ENCODE assay signal across 8 cellular contexts in the genomic region with DNA sequence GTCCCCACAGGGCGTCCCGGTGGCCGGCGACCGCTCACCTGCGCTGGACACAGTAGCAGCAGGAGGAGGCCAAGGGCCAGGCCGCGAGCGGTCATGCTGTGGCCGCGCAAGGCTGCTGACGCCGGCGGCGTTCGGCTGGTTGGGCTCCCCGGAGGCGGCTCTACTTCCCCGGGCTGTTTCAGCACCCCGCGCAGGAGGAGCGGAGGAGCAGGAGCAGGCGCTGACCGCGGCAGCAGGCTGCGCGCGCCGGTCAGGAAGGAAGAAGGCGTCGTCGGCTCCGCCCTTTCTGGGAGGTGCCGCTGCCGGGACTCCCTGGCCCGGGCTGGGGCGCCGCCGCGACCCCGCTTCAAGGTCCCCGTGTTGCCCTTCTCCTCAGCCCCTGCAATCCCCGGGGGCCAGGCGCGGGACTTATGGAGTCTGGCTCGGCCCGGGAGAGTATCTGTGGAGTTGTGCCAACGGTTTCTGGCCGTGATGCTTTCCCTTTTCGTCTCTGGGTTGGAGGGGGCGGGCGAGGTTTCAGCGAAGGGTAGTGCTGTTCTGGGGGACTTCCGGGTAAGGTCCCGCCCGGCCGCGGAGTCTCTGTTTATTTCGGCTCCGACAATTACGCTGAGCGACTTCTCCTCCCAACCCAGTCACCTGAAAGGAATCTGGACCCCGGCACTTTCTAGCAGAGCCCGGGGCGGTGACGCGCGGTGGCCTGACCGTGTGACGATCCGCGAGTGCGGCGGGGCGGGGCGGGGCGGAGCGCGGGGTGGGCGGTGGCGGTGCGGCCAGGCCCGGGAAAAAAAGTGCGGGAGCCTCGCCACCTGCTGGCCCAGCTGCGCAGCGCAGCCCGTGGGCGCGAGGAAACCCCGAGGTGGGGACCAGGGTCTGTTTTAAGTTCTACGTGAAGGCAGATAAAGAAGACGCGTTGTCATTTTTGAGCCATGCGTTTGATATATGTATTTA. TPM values are rescaled to one million over a fixed set of nuclear protein-coding genes. Genes with fewer than 3 reads are reported as not detected.
DNase-seq lines count a peak whose midpoint lies in the region; ATAC-seq, FAIRE-seq and TF ChIP-seq lines count a peak whose summit lies in the region.

A gene (minus strand): TSS at position 258 of the 948 bp plus-strand sequence. CDS start 163 bp downstream, at position 95.

- H3K36me3 ChIP-seq in HepG2 (replicated peaks in 1 of 2; ENCODE audit: control insufficient read depth in 1 of 2, insufficient read depth in 2 of 2, low read length in 2 of 2) = peaks cover 0 to 8% of the 10 kb centered on the region in 2 experiments; a peak in 1 of 5 replicates

- POLR2A ChIA-PET in HepG2 (lab: Yijun Ruan, JAX) = interaction anchor here (0.7 to 3.3 kb wide), 8 partner anchors 17 to 406 kb away, joined by 3 to 25 read pairs (median 4); a partner anchor contains a TSS

- DNase-seq in NCI-H69 (lab: John Stamatoyannopoulos, UW) (peak; percentile 99), dedifferentiated amniotic fluid mesenchymal stem cell (ENCODE audit: extremely low spot score) (peak; percentile 92), HepG2 (ENCODE audit: low spot score) (peak; percentile 94)
- peak; percentile 89 for DNase-seq in activated CD4-positive, alpha-beta T cell treated with anti-CD3 and anti-CD28 coated beads, Interleukin-2, amount 50 U/mL, for 1 hour
- DNase-seq in stimulated activated CD4-positive, alpha-beta T cell treated with anti-CD3 and anti-CD28 coated beads, Interleukin-4, amount 100 ng/mL, for 1 hour = peak; percentile 92

- peak; percentile 81 for TF ChIP-seq RAD21 in HepG2 (CRISPR knock-in tag; IDR thresholded peaks at IDR 0.05)

- TF ChIP-seq EP300 in HepG2 (IDR thresholded peaks at IDR 0.05; ENCODE audit: low read depth in 2 of 2, low read length in 2 of 2) (no peak), HepG2 (CRISPR knock-in tag; IDR thresholded peaks at IDR 0.05; ENCODE audit: borderline replicate concordance) (peak; percentile 51; the same call in 1 of the 2 replicates)

- H3K27me3 ChIP-seq in HepG2 (ENCODE audit: control insufficient read depth in 1 of 2, insufficient read depth in 2 of 2, low read length in 2 of 2) = peaks cover 0 to 5% of the 10 kb centered on the region in 2 experiments; a peak in 1 of 5 replicates

- H3K9ac ChIP-seq in HepG2 (ENCODE audit: insufficient read depth, low read depth, low read length) = peak within 1 kb of the TSS; percentile 100

- peak within 1 kb of the TSS; percentile 86 for H3K4me2 ChIP-seq in HepG2 (ENCODE audit: low read depth, low read length)

- BruUV-seq in HepG2 (replicated peaks; lab: Mats Ljungman, UMichigan) = no TSS peak

- peak; percentile 93 for ATAC-seq in GM19324 (IDR thresholded peaks at IDR 0.05; ENCODE audit: low FRiP score, unreplicated experiment)
- ATAC-seq in HG03469 (IDR thresholded peaks at IDR 0.05; ENCODE audit: unreplicated experiment) = peak; percentile 86
- ATAC-seq in HepG2 = peak; percentile 92

- TF ChIP-seq CTCF in C4-2B (conservative IDR thresholded peaks at IDR 0.05) = peak; percentile 96
- TF ChIP-seq CTCF in HepG2 (CRISPR knock-in tag; IDR thresholded peaks at IDR 0.05) = peak; percentile 80

- intact Hi-C loops in HepG2 (cut with micrococcal nuclease; ENCODE audit: unreplicated experiment) = loop anchor here (1.0 to 2.0 kb wide), 3 partner anchors 30 to 70 kb away; no protein-coding TSS in a partner anchor

- in situ Hi-C loops in HepG2 (cut with HindIII; ENCODE audit: extremely low pct_ligation_motif_present, low pct_unique_long_range_greater_than_20kb) = loop anchor here (5.0 kb wide), 2 partner anchors 39 to 69 kb away; no protein-coding TSS in a partner anchor

- CTCF ChIA-PET in HepG2 (lab: Yijun Ruan, JAX; ENCODE audit: low intra/inter-chr PET ratio, low total read pairs) = interaction anchor here (0.8 to 1.1 kb wide), 2 partner anchors 71 kb away, joined by 4 read pairs; no protein-coding TSS in a partner anchor

- H3K79me2 ChIP-seq in HepG2 (ENCODE audit: insufficient read depth, low read length) = peaks cover 46% of the 10 kb centered on the region

- H3K27ac ChIP-seq in C4-2B = peak within 1 kb of the TSS; percentile 92
- peak within 1 kb of the TSS; percentile 100 for H3K27ac ChIP-seq in HepG2 (ENCODE audit: extremely low read length, insufficient read depth, low read length)

- peak; percentile 72 to 73 for TF ChIP-seq POLR2A in HepG2 (IDR thresholded peaks at IDR 0.05; ENCODE audit: insufficient read depth in 1 of 2, low read depth in 2 of 2, low read length in 2 of 2)

- peaks cover 12% of the 10 kb centered on the region for H4K20me1 ChIP-seq in HepG2 (ENCODE audit: insufficient read depth, low read length)

- no peak for FAIRE-seq in HepG2 (lab: Jason Lieb, UNC)

- H2AFZ ChIP-seq in HepG2 (ENCODE audit: low read length) = peak within 1 kb of the TSS; percentile 97

- peaks cover 58% of the 10 kb centered on the region for H3K4me1 ChIP-seq in HepG2 (ENCODE audit: insufficient read depth, low read length)

- H3K4me3 ChIP-seq in HepG2 (replicated peaks in 1 of 3; ENCODE audit: insufficient read depth in 1 of 3, low read depth in 2 of 3, low read length in 3 of 3) = peak within 1 kb of the TSS; percentile 85 to 99 (median 96)

- H3K9me3 ChIP-seq in HepG2 (ENCODE audit: low read length) = no peaks in the 10 kb centered on the region

- WGBS in HepG2 (ENCODE audit: low lambda C conversion rate) = under 1% methylated on average over 14 of the region's 95 CpGs

TF ChIP-seq in HepG2, 621 proteins besides CTCF, POLR2A, EP300 and RAD21 (continues in another document):
- TF ChIP-seq BCL6 (CRISPR knock-in tag; IDR thresholded peaks at IDR 0.05) = peak; percentile 64; the same call in 1 of the 2 replicates
- TF ChIP-seq ZNF33B (CRISPR knock-in tag; IDR thresholded peaks at IDR 0.05) = no peak
- no peak for TF ChIP-seq ZNF841 (CRISPR knock-in tag; IDR thresholded peaks at IDR 0.05; ENCODE audit: borderline replicate concordance)
- TF ChIP-seq, protein P1, sequence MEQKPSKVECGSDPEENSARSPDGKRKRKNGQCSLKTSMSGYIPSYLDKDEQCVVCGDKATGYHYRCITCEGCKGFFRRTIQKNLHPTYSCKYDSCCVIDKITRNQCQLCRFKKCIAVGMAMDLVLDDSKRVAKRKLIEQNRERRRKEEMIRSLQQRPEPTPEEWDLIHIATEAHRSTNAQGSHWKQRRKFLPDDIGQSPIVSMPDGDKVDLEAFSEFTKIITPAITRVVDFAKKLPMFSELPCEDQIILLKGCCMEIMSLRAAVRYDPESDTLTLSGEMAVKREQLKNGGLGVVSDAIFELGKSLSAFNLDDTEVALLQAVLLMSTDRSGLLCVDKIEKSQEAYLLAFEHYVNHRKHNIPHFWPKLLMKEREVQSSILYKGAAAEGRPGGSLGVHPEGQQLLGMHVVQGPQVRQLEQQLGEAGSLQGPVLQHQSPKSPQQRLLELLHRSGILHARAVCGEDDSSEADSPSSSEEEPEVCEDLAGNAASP (CRISPR knock-in tag; IDR thresholded peaks at IDR 0.05; ENCODE audit: borderline replicate concordance) = no peak
- TF ChIP-seq NFKBIZ (CRISPR knock-in tag; IDR thresholded peaks at IDR 0.05) = no peak
- TF ChIP-seq EED (CRISPR knock-in tag; IDR thresholded peaks at IDR 0.05) = peak; percentile 71; the same call in 1 of the 2 replicates
- TF ChIP-seq, protein P2, sequence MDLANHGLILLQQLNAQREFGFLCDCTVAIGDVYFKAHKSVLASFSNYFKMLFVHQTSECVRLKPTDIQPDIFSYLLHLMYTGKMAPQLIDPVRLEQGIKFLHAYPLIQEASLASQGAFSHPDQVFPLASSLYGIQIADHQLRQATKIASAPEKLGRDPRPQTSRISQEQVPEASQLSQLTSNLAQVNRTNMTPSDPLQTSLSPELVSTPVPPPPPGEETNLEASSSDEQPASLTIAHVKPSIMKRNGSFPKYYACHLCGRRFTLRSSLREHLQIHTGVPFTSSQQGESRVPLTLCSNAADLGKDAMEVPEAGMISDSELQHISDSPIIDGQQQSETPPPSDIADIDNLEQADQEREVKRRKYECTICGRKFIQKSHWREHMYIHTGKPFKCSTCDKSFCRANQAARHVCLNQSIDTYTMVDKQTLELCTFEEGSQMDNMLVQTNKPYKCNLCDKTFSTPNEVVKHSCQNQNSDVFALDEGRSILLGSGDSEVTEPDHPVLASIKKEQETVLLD (CRISPR knock-in tag; IDR thresholded peaks at IDR 0.05; ENCODE audit: low read depth) = no peak
- no peak for TF ChIP-seq ZNF354B (CRISPR knock-in tag; IDR thresholded peaks at IDR 0.05)
- peak; percentile 44; the same call in 1 of the 2 replicates for TF ChIP-seq ZBTB21 (CRISPR knock-in tag; IDR thresholded peaks at IDR 0.05)
- TF ChIP-seq HMG20A (CRISPR knock-in tag; IDR thresholded peaks at IDR 0.05; ENCODE audit: borderline replicate concordance) = no peak
- TF ChIP-seq, protein P3, sequence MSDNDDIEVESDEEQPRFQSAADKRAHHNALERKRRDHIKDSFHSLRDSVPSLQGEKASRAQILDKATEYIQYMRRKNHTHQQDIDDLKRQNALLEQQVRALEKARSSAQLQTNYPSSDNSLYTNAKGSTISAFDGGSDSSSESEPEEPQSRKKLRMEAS (IDR thresholded peaks at IDR 0.05) = peak; percentile 65
- TF ChIP-seq ZNF761 (CRISPR knock-in tag; conservative IDR thresholded peaks at IDR 0.05) = no peak

RNA-seq across cellular contexts. Expression of the gene that starts here (rescaled TPM):
- 28.6 and 46.5 TPM in 2 replicates for total RNA-seq in HepG2 (2016; rRNA removed; fragmentation: Illumina TruSeq; extraction: Trizol)
- 8.3 and 10.0 TPM in 2 replicates for total RNA-seq in HepG2 (2016; cell fraction: cytosol; rRNA removed; fragmentation: Illumina TruSeq; extraction: Trizol; ENCODE audit: low read depth)
- total RNA-seq in HepG2 (2016; cell fraction: insoluble cytoplasmic fraction; rRNA removed; fragmentation: Illumina TruSeq; extraction: Trizol) = 22.8 and 44.6 TPM in 2 replicates
- total RNA-seq in HepG2 (2016; cell fraction: membrane; rRNA removed; fragmentation: Illumina TruSeq; extraction: Trizol) = 11.8 and 17.8 TPM in 2 replicates
- total RNA-seq in HepG2 (2016; cell fraction: nucleus; rRNA removed; fragmentation: Illumina TruSeq; extraction: Trizol) = 80.8 and 107 TPM in 2 replicates
- 114 and 121 TPM in 2 replicates for polyA plus RNA-seq in HepG2 (2011; rRNA removed)
- 149 and 162 TPM in 2 replicates for polyA plus RNA-seq in HepG2 (2011; cell fraction: cytosol; rRNA removed)
- polyA plus RNA-seq in HepG2 (2011; cell fraction: nucleus; rRNA removed) = 224 and 235 TPM in 2 replicates
- polyA plus RNA-seq in HepG2 (2012) = 89.5 and 105 TPM in 2 replicates
- 2.8 and 3.1 TPM in 2 replicates for polyA plus RNA-seq in HepG2 (2016; cell fraction: cytosol; fragmentation: Illumina TruSeq; extraction: Trizol; ENCODE audit: low read depth)
- 16.2 and 18.5 TPM in 2 replicates for polyA plus RNA-seq in HepG2 (2016; cell fraction: insoluble cytoplasmic fraction; fragmentation: Illumina TruSeq; extraction: Trizol; ENCODE audit: low read depth)
- polyA plus RNA-seq in HepG2 (2016; cell fraction: membrane; fragmentation: Illumina TruSeq; extraction: Trizol; ENCODE audit: low read depth) = 4.5 and 6.4 TPM in 2 replicates
- 80.1 and 82.3 TPM in 2 replicates for polyA plus RNA-seq in HepG2 (2016; cell fraction: nucleus; fragmentation: Illumina TruSeq; extraction: Trizol; ENCODE audit: insufficient read depth, low read depth)
- 256 and 622 TPM in 2 replicates for polyA minus RNA-seq in HepG2 (2011; rRNA and poly(A)+ RNA removed; ENCODE audit: low replicate concordance)
- 144 and 165 TPM in 2 replicates for polyA minus RNA-seq in HepG2 (2011; cell fraction: cytosol; rRNA and poly(A)+ RNA removed)
- polyA minus RNA-seq in HepG2 (2011; cell fraction: nucleus; rRNA and poly(A)+ RNA removed) = 343 and 354 TPM in 2 replicates

Comparison
In these comparisons a context has a peak if more than half of its experiments do, and no peak if none do; other contexts are left out.
1. Peak in every context shown above with its lines: DNase-seq, ATAC-seq, H3K4me3 ChIP-seq and H3K27ac ChIP-seq.